In the genomic region with DNA sequence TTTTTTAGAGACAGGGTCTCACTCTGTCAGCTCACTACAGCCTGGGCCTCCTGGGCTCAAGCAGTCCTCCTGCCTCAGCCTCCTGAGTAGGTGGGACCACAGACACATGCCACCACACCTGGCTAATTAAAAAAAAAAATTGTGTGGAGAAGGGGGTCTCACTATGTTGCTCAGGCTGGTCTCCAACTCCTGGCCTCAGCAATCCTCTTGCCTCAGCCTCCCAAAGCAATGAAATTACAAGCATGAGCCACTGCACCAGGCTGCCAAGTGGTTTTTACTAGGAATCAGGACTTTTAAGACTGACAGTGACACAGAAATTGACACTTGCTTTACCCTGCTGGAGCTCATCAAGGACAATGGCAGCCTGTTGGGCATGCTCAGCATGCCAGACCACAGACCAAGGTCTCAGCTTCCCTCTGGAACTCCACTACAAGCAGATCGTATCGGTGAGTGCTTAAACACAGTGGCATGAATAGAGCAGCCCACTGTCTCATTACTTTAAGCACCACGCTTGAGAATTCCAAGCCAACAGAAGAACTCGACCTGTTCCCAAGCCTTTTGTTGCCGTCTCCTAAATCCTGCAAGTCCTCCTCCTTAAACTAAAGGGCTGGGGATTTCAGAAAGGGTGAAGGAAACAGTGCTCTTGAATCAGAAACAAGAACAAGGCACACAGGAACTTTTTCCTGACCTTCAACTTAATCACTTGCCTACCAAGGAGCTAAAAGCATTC, we compare ENCODE assay signal across 8 cellular contexts. TPM values are rescaled to one million over a fixed set of nuclear protein-coding genes. Genes with fewer than 3 reads are reported as not detected.
DNase-seq lines count a peak whose midpoint lies in the region; ATAC-seq lines count a peak whose summit lies in the region.

No MANE protein-coding gene starts in this region.

- H3K4me3 ChIP-seq in Jurkat, Clone E6-1 (ENCODE audit: low read length), result no peak overlapping the region

- DNase-seq in Jurkat, Clone E6-1 (ENCODE audit: low read depth, low spot score), result peak; percentile 7
- DNase-seq in ecto neural progenitor cell (ENCODE audit: low spot score), result peak; percentile 50
- no peak for DNase-seq in sciatic nerve (ENCODE audit: low spot score)
- DNase-seq in A172 (ENCODE audit: low spot score), result no peak
- DNase-seq in globus pallidus (ENCODE audit: low spot score), result no peak
- DNase-seq in MV-4-11 (lab: John Stamatoyannopoulos, UW), result no peak

- ATAC-seq in GM21526 (IDR thresholded peaks at IDR 0.05; ENCODE audit: low FRiP score, unreplicated experiment), result peak; percentile 10
- peak; percentile 2 for ATAC-seq in sciatic nerve
- no peak for ATAC-seq in HG02938 (IDR thresholded peaks at IDR 0.05; ENCODE audit: unreplicated experiment)

- intact Hi-C loops in sciatic nerve (cut with DNase I), result loop anchor here (5.0 kb wide), 1 partner anchor 568 kb away; no protein-coding TSS in a partner anchor

RNA-seq across cellular contexts. Expression of a gene that starts 41.4 kb away (rescaled TPM):
- 3.5 TPM for polyA plus RNA-seq in Jurkat, Clone E6-1 (2012; ENCODE audit: insufficient read depth, insufficient read length)
- 0.98 TPM for total RNA-seq in sciatic nerve
- 0.09 TPM in 1 of 2 replicates, not detected in the other for total RNA-seq in A172 (2014; rRNA removed; shearing (Covaris generic))

Comparison
In these comparisons a context has a peak if more than half of its experiments do, and no peak if none do; other contexts are left out.
1. DNase-seq: peak in Jurkat, Clone E6-1 (single experiment) and ecto neural progenitor cell (single experiment); none in sciatic nerve (single experiment), A172 (single experiment), globus pallidus (single experiment) and MV-4-11 (single experiment).